ENCODE assay signal across 8 cellular contexts in the genomic region with DNA sequence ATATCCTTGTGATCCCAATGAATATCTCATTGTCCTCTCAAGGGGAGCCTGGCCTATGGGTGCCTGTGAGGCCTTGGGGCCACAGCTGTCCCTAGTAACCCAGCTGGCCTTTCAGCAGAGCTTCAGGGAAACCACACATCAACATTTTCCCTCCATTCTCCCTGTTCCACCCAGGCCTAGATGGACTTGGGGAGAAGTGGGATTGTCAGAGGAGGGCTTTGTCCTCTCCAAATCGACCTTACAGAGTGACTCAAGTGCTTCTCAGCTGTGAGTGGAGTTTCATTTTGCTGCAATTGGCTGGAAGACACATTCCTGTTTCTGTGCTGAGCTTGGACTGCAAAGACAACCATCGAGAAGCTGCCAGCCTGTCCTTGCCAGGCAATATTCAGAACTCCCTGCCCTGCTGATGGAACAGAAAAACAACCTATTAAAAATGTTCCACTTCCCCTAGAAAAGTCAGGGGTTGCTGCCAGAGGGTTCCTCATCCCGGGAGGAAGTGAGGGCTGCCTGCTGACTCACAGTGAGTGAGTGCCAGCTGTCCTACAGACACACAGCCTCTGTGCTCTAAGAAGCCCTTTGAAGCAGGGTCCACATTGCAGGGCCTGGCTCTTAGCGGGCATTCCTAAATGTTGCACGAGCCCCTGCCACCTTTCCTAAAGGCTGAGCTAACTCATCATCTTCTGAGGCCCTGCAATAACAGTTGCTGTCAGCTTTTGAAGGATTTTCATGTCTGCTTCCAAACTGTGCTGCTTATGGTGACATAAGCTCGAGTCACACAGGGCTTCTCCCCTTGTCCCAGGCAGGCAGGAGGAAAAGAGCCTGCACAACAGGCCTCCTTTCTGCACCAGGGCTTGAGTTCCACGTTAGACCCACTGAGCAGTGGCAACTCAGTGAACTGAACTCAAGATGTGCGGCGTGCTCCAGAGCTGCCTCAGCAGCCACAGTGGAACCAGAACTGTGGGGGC. TPM values are rescaled to one million over a fixed set of nuclear protein-coding genes. Genes with fewer than 3 reads are reported as not detected.
DNase-seq lines count a peak whose midpoint lies in the region; ATAC-seq lines count a peak whose summit lies in the region.

No MANE protein-coding gene starts in this region.

- no peaks in the 10 kb centered on the region for H3K4me1 Mint-ChIP-seq in CD8-positive, alpha-beta memory T cell

- CTCF ChIA-PET in CD8-positive, alpha-beta memory T cell (lab: Charles Lee), result interaction anchor here (0.7 to 1.3 kb wide), 3 partner anchors 9 to 20 kb away, joined by 3 read pairs; no protein-coding TSS in a partner anchor

- no peak overlapping the region for H3K4me3 ChIP-seq in CD8-positive, alpha-beta memory T cell (ENCODE audit: low read length)

- POLR2A ChIA-PET in CD8-positive, alpha-beta memory T cell (lab: Charles Lee), result no interaction called here

- peak; percentile 51 for ATAC-seq in HG03432 (IDR thresholded peaks at IDR 0.05; ENCODE audit: unreplicated experiment)
- ATAC-seq in sciatic nerve, result peak; percentile 90
- ATAC-seq in HG02763 (IDR thresholded peaks at IDR 0.05; ENCODE audit: unreplicated experiment), result no peak

- no peaks in the 10 kb centered on the region for H3K9me3 Mint-ChIP-seq in CD8-positive, alpha-beta memory T cell

- H3K36me3 Mint-ChIP-seq in CD8-positive, alpha-beta memory T cell, result no peaks in the 10 kb centered on the region

- no peak overlapping the region for H3K4me3 Mint-ChIP-seq in CD8-positive, alpha-beta memory T cell

- no peaks in the 10 kb centered on the region for H3K36me3 ChIP-seq in CD8-positive, alpha-beta memory T cell (ENCODE audit: insufficient read depth, low read length)

- H3K27ac Mint-ChIP-seq in CD8-positive, alpha-beta memory T cell, result peak overlapping the region in 1 of 8 donors; percentile 75

- no peak overlapping the region for H3K27ac ChIP-seq in CD8-positive, alpha-beta memory T cell (ENCODE audit: low read depth, low read length)

- H3K4me1 ChIP-seq in CD8-positive, alpha-beta memory T cell (ENCODE audit: insufficient read depth, low read length), result no peaks in the 10 kb centered on the region

- intact Hi-C loops in cardiac septum (cut with DNase I) (no loop called here), sciatic nerve (cut with DNase I) (no loop called here)

- H3K27me3 Mint-ChIP-seq in CD8-positive, alpha-beta memory T cell, result peaks cover 0 to 1% of the 10 kb centered on the region in 2 donors

- H3K27me3 ChIP-seq in CD8-positive, alpha-beta memory T cell (ENCODE audit: insufficient read depth, low read length, poor library complexity, severe bottlenecking), result no peaks in the 10 kb centered on the region

- DNase-seq in 8988T (peak; percentile 50), UCSD-AML1 (lab: John Stamatoyannopoulos, UW; ENCODE audit: unreplicated experiment) (peak; percentile 46), cardiac septum (ENCODE audit: low spot score) (peak; percentile 87), sciatic nerve (ENCODE audit: low spot score) (peak; percentile 76), COLO668 (lab: John Stamatoyannopoulos, UW; ENCODE audit: unreplicated experiment) (no peak)
- DNase-seq in CD8-positive, alpha-beta memory T cell, result no peak

- H3K9me3 ChIP-seq in CD8-positive, alpha-beta memory T cell (ENCODE audit: low read length), result no peaks in the 10 kb centered on the region

RNA-seq across cellular contexts. Expression of a gene that starts 20.5 kb away (rescaled TPM):
- not detected for total RNA-seq in cardiac septum
- not detected for total RNA-seq in sciatic nerve
- not detected for total RNA-seq in CD8-positive, alpha-beta memory T cell
- not detected for polyA plus RNA-seq in CD8-positive, alpha-beta memory T cell

RNA-seq across cellular contexts. Expression of a gene that starts 42.8 kb away (rescaled TPM):
- total RNA-seq in cardiac septum (5.2 TPM), sciatic nerve (32.7 TPM)
- 10 to 100 TPM; 25.1 to 27.7 TPM for total RNA-seq in CD8-positive, alpha-beta memory T cell
- polyA plus RNA-seq in CD8-positive, alpha-beta memory T cell, result 5.7 TPM

Comparison
In these comparisons a context has a peak if more than half of its experiments do, and no peak if none do; other contexts are left out.
1. DNase-seq: peak in 8988T (single experiment), UCSD-AML1 (single experiment), cardiac septum (single experiment) and sciatic nerve (single experiment); none in CD8-positive, alpha-beta memory T cell (0 of 5) and COLO668 (single experiment).